Comparison of ENCODE assay signal across 9 cellular contexts in genomic region chr3:106920609-106921008, GRCh38.
"Had no signal": no experiment of that assay in that cellular context is flagged by ENCODE, and none has a peak within 500 bp of the region (broad histone marks: within the 10 kb centered on the region; RNA-seq: fewer than 3 reads in every experiment).

No MANE protein-coding gene starts in this region.

- H3K9me3 ChIP-seq: HAP-1 had no signal

- FAIRE-seq: HTR-8/SVneo had no signal

- H3K4me3 ChIP-seq: GM23248, HAP-1 had no signal

- H3K27ac ChIP-seq: GM23248, KMS-11 had no signal

- DNase-seq: GM23248, GOT3, H7, HFFc6, KBM-7 had no signal

- ATAC-seq: HCT116 had no signal

- H2AFZ ChIP-seq: GM23248 had no signal

- H3K9ac ChIP-seq: GM23248, KMS-11 had no signal

- H3K4me2 ChIP-seq: KMS-11 had no signal

- H3K36me3 ChIP-seq: HAP-1 had no signal
